Comparison of ENCODE assay signal across 8 cellular contexts in the genomic region with DNA sequence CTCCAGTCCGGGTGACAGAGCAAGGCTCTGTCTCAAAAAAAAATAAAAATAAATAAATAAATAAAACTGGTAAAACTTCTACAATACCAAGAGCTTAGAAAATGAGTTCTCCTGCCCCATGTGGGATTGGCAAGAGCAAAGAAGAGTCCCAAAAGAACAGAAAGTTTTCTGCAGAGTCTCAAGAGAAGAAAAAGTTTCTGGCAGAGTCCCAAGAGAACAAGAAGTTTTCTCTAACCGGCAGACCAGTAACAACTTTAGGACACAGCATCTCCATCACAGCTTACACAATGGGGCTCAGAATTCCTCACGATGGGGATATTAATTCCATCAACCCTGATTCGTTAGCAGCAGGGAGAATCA. TPM values are rescaled to one million over a fixed set of nuclear protein-coding genes. Genes with fewer than 3 reads are reported as not detected.
DNase-seq lines count a peak whose midpoint lies in the region; ATAC-seq and TF ChIP-seq lines count a peak whose summit lies in the region.

No MANE protein-coding gene starts in this region.

- H3K9me3 ChIP-seq in iPS-18a (ENCODE audit: control insufficient read depth, low read depth, low read length) (no peaks in the 10 kb centered on the region), spleen (no peaks in the 10 kb centered on the region)

- peak overlapping the region; percentile 49 for H3K4me3 ChIP-seq in HFF-Myc (replicated peaks; ENCODE audit: low read depth, low read length)
- H3K4me3 ChIP-seq in iPS-18a (ENCODE audit: low read length), result peak overlapping the region; percentile 70
- H3K4me3 ChIP-seq in spleen, result peak overlapping the region in 5 of 8 donors; percentile 63 to 77 (median 71)

- H3K27ac ChIP-seq in iPS-18a (ENCODE audit: low read length) (no peak overlapping the region), spleen (peak overlapping the region in 4 of 8 donors; percentile 53 to 84 (median 76))

- H3K4me3 Mint-ChIP-seq in activated CD4-positive, alpha-beta memory T cell treated with anti-CD3 and anti-CD28 coated beads, Interleukin-2, amount 10 ng/mL, durations not matched to agents 7 days and 5 days, result peak overlapping the region; percentile 92

- peaks cover 7% of the 10 kb centered on the region for H3K27me3 Mint-ChIP-seq in activated CD4-positive, alpha-beta memory T cell treated with anti-CD3 and anti-CD28 coated beads, Interleukin-2, amount 10 ng/mL, durations not matched to agents 7 days and 5 days

- H3K4me1 ChIP-seq in iPS-18a (ENCODE audit: control insufficient read depth, low read depth, low read length) (peaks cover 16% of the 10 kb centered on the region), spleen (peaks cover 7 to 57% (median 29%) of the 10 kb centered on the region in 6 donors)

- TF ChIP-seq POLR2A in spleen (IDR thresholded peaks at IDR 0.05), result no peak

- no peaks in the 10 kb centered on the region for H3K36me3 ChIP-seq in iPS-18a (ENCODE audit: control insufficient read depth, low read depth, low read length)
- H3K36me3 ChIP-seq in spleen, result peaks cover 0 to 25% (median 10%) of the 10 kb centered on the region in 6 donors

- CTCF ChIA-PET in activated CD4-positive, alpha-beta memory T cell treated with anti-CD3 and anti-CD28 coated beads, Interleukin-2, amount 10 ng/mL, durations not matched to agents 7 days and 5 days (lab: Charles Lee), result interaction anchor here (1.6 kb wide), 1 partner anchor 105 kb away, joined by 3 read pairs; no protein-coding TSS in a partner anchor

- intact Hi-C loops in spleen (cut with DNase I; ENCODE audit: low total_unique reads), result no loop called here

- H3K9me3 Mint-ChIP-seq in activated CD4-positive, alpha-beta memory T cell treated with anti-CD3 and anti-CD28 coated beads, Interleukin-2, amount 10 ng/mL, durations not matched to agents 7 days and 5 days, result no peaks in the 10 kb centered on the region

- H3K27ac Mint-ChIP-seq in activated CD4-positive, alpha-beta memory T cell treated with anti-CD3 and anti-CD28 coated beads, Interleukin-2, amount 10 ng/mL, durations not matched to agents 7 days and 5 days, result no peak overlapping the region

- TF ChIP-seq CTCF in HFF-Myc (IDR thresholded peaks at IDR 0.05; ENCODE audit: low read depth, low read length, missing control alignments) (no peak), spleen (IDR thresholded peaks at IDR 0.05 in 8 of 11, conservative IDR thresholded peaks at IDR 0.05 in 3 of 11) (no peak)

- H3K9ac ChIP-seq in iPS-18a (ENCODE audit: low read length), result no peak overlapping the region

- POLR2A ChIA-PET in activated CD4-positive, alpha-beta memory T cell treated with anti-CD3 and anti-CD28 coated beads, Interleukin-2, amount 10 ng/mL, durations not matched to agents 7 days and 5 days (lab: Charles Lee), result interaction anchor here (1.2 kb wide), 1 partner anchor 371 kb away, joined by 6 read pairs; no protein-coding TSS in a partner anchor

- ATAC-seq in HG02759 (IDR thresholded peaks at IDR 0.05; ENCODE audit: unreplicated experiment), result no peak

- peaks cover 20% of the 10 kb centered on the region for H3K4me1 Mint-ChIP-seq in activated CD4-positive, alpha-beta memory T cell treated with anti-CD3 and anti-CD28 coated beads, Interleukin-2, amount 10 ng/mL, durations not matched to agents 7 days and 5 days

- 46 to 55% (median 48%) methylated on average over 4 of the region's 4 CpGs for WGBS in spleen, 5 donors

- H3K27me3 ChIP-seq in iPS-18a (ENCODE audit: control insufficient read depth, insufficient read depth, low read length) (no peaks in the 10 kb centered on the region), spleen (replicated peaks in 1 of 7) (no peaks in the 10 kb centered on the region)

- H3K36me3 Mint-ChIP-seq in activated CD4-positive, alpha-beta memory T cell treated with anti-CD3 and anti-CD28 coated beads, Interleukin-2, amount 10 ng/mL, durations not matched to agents 7 days and 5 days (ENCODE audit: low read depth), result peaks cover 11% of the 10 kb centered on the region

- DNase-seq in HFF-Myc (ENCODE audit: extremely low read depth, low read depth) (no peak), spleen (no peak), T-helper 9 cell (no peak), NCI-H748 (lab: John Stamatoyannopoulos, UW; ENCODE audit: unreplicated experiment) (no peak), NCI-H446 (lab: John Stamatoyannopoulos, UW) (no peak)
- no peak for DNase-seq in activated CD4-positive, alpha-beta memory T cell treated with anti-CD3 and anti-CD28 coated beads, Interleukin-2, amount 10 ng/mL, durations not matched to agents 7 days and 5 days

RNA-seq across cellular contexts. Expression of gene SLC39A11, which starts 1.1 kb away (rescaled TPM):
- total RNA-seq in activated CD4-positive, alpha-beta memory T cell treated with anti-CD3 and anti-CD28 coated beads, Interleukin-2, amount 10 ng/mL, durations not matched to agents 7 days and 5 days, result 10 to 100 TPM; 17.0 to 17.3 TPM
- total RNA-seq in spleen, result 10 to 100 TPM; 22.5 to 45.2 (median 29.6) TPM
- 1 to 10 TPM; 4.1 to 8.1 (median 4.1) TPM for polyA plus RNA-seq in spleen
